In the genomic region with DNA sequence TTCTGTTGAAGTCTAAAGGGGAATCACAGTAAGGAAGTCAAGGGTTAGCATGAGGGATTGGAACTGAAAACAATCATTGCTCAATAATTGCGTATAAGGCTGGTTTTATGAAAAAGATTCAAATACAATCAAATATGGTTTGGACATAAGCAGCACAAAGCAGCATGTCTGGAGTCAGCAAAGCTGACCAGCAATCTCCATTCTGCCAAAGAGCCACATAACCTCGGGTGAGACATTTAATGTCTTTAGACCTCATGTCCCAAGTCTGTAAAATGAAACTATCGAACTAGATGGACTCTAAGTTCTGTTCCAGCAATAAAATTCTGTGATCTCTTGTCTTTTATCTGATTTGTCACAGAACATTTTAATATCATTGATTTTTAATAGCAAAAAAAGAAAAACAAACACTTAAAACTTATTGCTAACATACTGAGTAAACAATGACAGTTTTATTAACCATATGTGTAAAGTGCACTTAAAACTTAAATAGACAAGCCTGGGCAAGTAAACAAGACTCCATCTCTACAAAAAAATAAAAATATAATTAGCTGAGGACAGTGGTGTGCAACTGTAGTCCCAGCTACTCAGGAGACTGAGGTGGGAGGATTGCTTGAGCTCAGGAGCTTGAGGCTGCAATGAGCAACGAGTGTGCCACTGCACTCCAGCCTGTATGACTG, we compare ENCODE assay signal across 18 cellular contexts.
"Had no signal": no experiment of that assay in that cellular context is flagged by ENCODE, and none has a peak within 500 bp of the region (broad histone marks: within the 10 kb centered on the region; RNA-seq: fewer than 3 reads in every experiment).

No MANE protein-coding gene starts in this region.

- H3K4me1 ChIP-seq: foreskin keratinocyte, left ventricle myocardium inferior, upper lobe of right lung had no signal

- H3K27ac ChIP-seq: brain microvascular endothelial cell, foreskin keratinocyte, left ventricle myocardium inferior, thoracic aorta, upper lobe of right lung had no signal

- H3K27me3 ChIP-seq: brain microvascular endothelial cell, foreskin keratinocyte, upper lobe of right lung had no signal

- ATAC-seq: activated CD8-positive, alpha-beta T cell treated with anti-CD3 and anti-CD28 coated beads, Interleukin-2, amount 10 ng/mL, durations not matched to agents 7 days and 5 days; foreskin keratinocyte; mucosa of descending colon; naive thymus-derived CD4-positive, alpha-beta T cell; upper lobe of right lung had no signal

- DNase-seq: activated CD4-positive, alpha-beta T cell treated with anti-CD3 and anti-CD28 coated beads, Interleukin-2, amount 10 ng/mL, durations not matched to agents 24 days and 14 days; activated CD4-positive, CD25-positive, alpha-beta regulatory T cell; activated CD8-positive, alpha-beta memory T cell treated with anti-CD3 and anti-CD28 coated beads, Interleukin-2, amount 50 U/mL, for 4 hours; activated CD8-positive, alpha-beta T cell treated with anti-CD3 and anti-CD28 coated beads, Interleukin-2, amount 10 ng/mL, durations not matched to agents 7 days and 5 days; activated gamma-delta T cell treated with Interleukin-2 at 50 U/mL for 16 hours; activated naive CD8-positive, alpha-beta T cell treated with anti-CD3 and anti-CD28 coated beads for 36 hours; brain microvascular endothelial cell; effector CD8-positive, alpha-beta T cell; foreskin keratinocyte; glutamatergic neuron; hypothalamus; kidney; left ventricle myocardium inferior; mucosa of descending colon; naive thymus-derived CD4-positive, alpha-beta T cell; stimulated activated CD4-positive, alpha-beta T cell treated with anti-CD3 and anti-CD28 coated beads, Interleukin-1b, Interleukin-23, amount 100 ng/mL, for 48 hours; upper lobe of right lung had no signal

- H3K4me3 ChIP-seq: left ventricle myocardium inferior, mucosa of descending colon, thoracic aorta, upper lobe of right lung had no signal

- H3K36me3 ChIP-seq: brain microvascular endothelial cell, left ventricle myocardium inferior, thoracic aorta, upper lobe of right lung had no signal

- H3K9me3 ChIP-seq: left ventricle myocardium inferior, mucosa of descending colon, thoracic aorta, upper lobe of right lung had no signal
